In genomic region chr10:15216700-15217099, GRCh38 we compare ENCODE assay signal across 33 cellular contexts.
"Had no signal": no experiment of that assay in that cellular context is flagged by ENCODE, and none has a peak within 500 bp of the region (broad histone marks: within the 10 kb centered on the region; RNA-seq: fewer than 3 reads in every experiment).

No MANE protein-coding gene starts in this region.

- H3K4me2 ChIP-seq: hepatocyte had no signal

- H3K36me3 ChIP-seq: breast epithelium, colonic mucosa, gastrocnemius medialis had no signal

- DNase-seq: activated CD4-positive, alpha-beta memory T cell treated with anti-CD3 and anti-CD28 coated beads for 36 hours; activated CD4-positive, alpha-beta T cell treated with anti-CD3 and anti-CD28 coated beads for 36 hours; activated CD4-positive, alpha-beta T cell treated with anti-CD3 and anti-CD28 coated beads, Interleukin-2, amount 10 ng/mL, durations not matched to agents 24 days and 14 days; activated CD4-positive, CD25-positive, alpha-beta regulatory T cell; activated CD4-positive, CD25-positive, alpha-beta regulatory T cell treated with anti-CD3 and anti-CD28 coated beads, Interleukin-2, amount 50 U/mL, for 72 hours; activated CD8-positive, alpha-beta memory T cell treated with anti-CD3 and anti-CD28 coated beads, Interleukin-2, amount 10 ng/mL, durations not matched to agents 7 days and 5 days; activated CD8-positive, alpha-beta memory T cell treated with anti-CD3 and anti-CD28 coated beads, Interleukin-2, amount 50 U/mL, for 4 hours; activated CD8-positive, alpha-beta T cell treated with anti-CD3 and anti-CD28 coated beads, Interleukin-2, amount 10 ng/mL, durations not matched to agents 7 days and 5 days; activated gamma-delta T cell; activated naive CD4-positive, alpha-beta T cell; activated naive CD4-positive, alpha-beta T cell treated with anti-CD3 and anti-CD28 coated beads, Interleukin-2, amount 10 ng/mL, durations not matched to agents 7 days and 5 days; activated naive CD8-positive, alpha-beta T cell treated with anti-CD3 and anti-CD28 coated beads, Interleukin-2, amount 10 ng/mL, durations not matched to agents 7 days and 5 days; activated T-cell treated with anti-CD3 and anti-CD28 coated beads, Interleukin-2, amount 50 U/mL, for 1 hour; activated T-cell treated with anti-CD3 and anti-CD28 coated beads, Interleukin-2, amount 50 U/mL, for 48 hours; amniotic stem cell; anterior cingulate cortex; body of pancreas; central memory CD4-positive, alpha-beta T cell; cerebellar nuclear complex; colonic mucosa; dorsolateral prefrontal cortex; effector memory CD4-positive, alpha-beta T cell; endodermal cell; erythroblast; foreskin keratinocyte; gastrocnemius medialis; heart right ventricle; T-helper 2 cell had no signal

- H3K79me2 ChIP-seq: hepatocyte had no signal

- H3K4me1 ChIP-seq: body of pancreas, breast epithelium, colonic mucosa, esophagus muscularis mucosa, foreskin keratinocyte, gastrocnemius medialis, heart right ventricle had no signal

- ATAC-seq: activated CD4-positive, alpha-beta T cell treated with anti-CD3 and anti-CD28 coated beads for 36 hours; activated CD8-positive, alpha-beta memory T cell treated with anti-CD3 and anti-CD28 coated beads, Interleukin-2, amount 10 ng/mL, durations not matched to agents 7 days and 5 days; activated CD8-positive, alpha-beta T cell treated with anti-CD3 and anti-CD28 coated beads, Interleukin-2, amount 10 ng/mL, durations not matched to agents 7 days and 5 days; activated naive CD4-positive, alpha-beta T cell treated with anti-CD3 and anti-CD28 coated beads, Interleukin-2, amount 50 U/mL, for 72 hours; body of pancreas; foreskin keratinocyte; gastrocnemius medialis; heart right ventricle had no signal

- H2AFZ ChIP-seq: hepatocyte had no signal

- H3K9me3 ChIP-seq: body of pancreas, breast epithelium, colonic mucosa, esophagus muscularis mucosa, gastrocnemius medialis, heart right ventricle had no signal

- H3K27me3 ChIP-seq: body of pancreas, breast epithelium, cardiac muscle cell, colonic mucosa, dorsolateral prefrontal cortex, esophagus muscularis mucosa, foreskin keratinocyte, gastrocnemius medialis, heart right ventricle, hepatocyte had no signal

- H3K27ac ChIP-seq: body of pancreas, breast epithelium, cardiac muscle cell, colonic mucosa, dorsolateral prefrontal cortex, esophagus muscularis mucosa, foreskin keratinocyte, gastrocnemius medialis, heart right ventricle, hepatocyte had no signal

- H3K4me3 ChIP-seq: body of pancreas, breast epithelium, cardiac muscle cell, colonic mucosa, dorsolateral prefrontal cortex, esophagus muscularis mucosa, gastrocnemius medialis, heart right ventricle, hepatocyte had no signal
